In genomic region chr19:30208661-30209060, GRCh38 we compare ENCODE assay signal across 21 cellular contexts.
DNase-seq lines count a peak whose midpoint lies in the region; ATAC-seq and TF ChIP-seq lines count a peak whose summit lies in the region.
"Had no signal": no experiment of that assay in that cellular context is flagged by ENCODE, and none has a peak within 500 bp of the region (broad histone marks: within the 10 kb centered on the region; RNA-seq: fewer than 3 reads in every experiment).

No MANE protein-coding gene starts in this region.

- intact Hi-C loops in cardiac septum (cut with DNase I): no loop called here
- intact Hi-C loops in Right ventricle myocardium inferior (cut with DNase I): no loop called here
- intact Hi-C loops in upper lobe of right lung (cut with DNase I): no loop called here

- TF ChIP-seq CTCF in coronary artery (IDR thresholded peaks at IDR 0.05) (no peak), upper lobe of right lung (IDR thresholded peaks at IDR 0.05) (no peak)

- H3K4me3 ChIP-seq in coronary artery: no peak overlapping the region
- no peak overlapping the region for H3K4me3 ChIP-seq in upper lobe of right lung
- H3K4me3 ChIP-seq: BLaER1 treated with 17β-estradiol and CSF1 and Interleukin-3, amounts not matched to agents 10 nM and 100 nM; GM12878; GM23248 had no signal

- peak; percentile 61 for DNase-seq in cardiac septum (ENCODE audit: low spot score)
- no peak for DNase-seq in Right ventricle myocardium inferior (ENCODE audit: missing footprints)
- peak; percentile 47 for DNase-seq in coronary artery (ENCODE audit: low spot score)
- peak; percentile 44 for DNase-seq in islet precursor cell
- DNase-seq in stimulated activated naive CD4-positive, alpha-beta T cell treated with Interleukin-2 at 50 U/mL for 16 hours (lab: John Stamatoyannopoulos, UW): no peak
- DNase-seq in upper lobe of right lung: no peak
- DNase-seq in NCI-H2081 (lab: John Stamatoyannopoulos, UW): no peak
- DNase-seq: AML-193; BE2C; CD4-positive, alpha-beta T cell; CD8-positive, alpha-beta memory T cell; DMS 273 treated with DMSO at 0.1 percent for 48 hours; DMS79; EL; GDM1; GM23248; H7 had no signal

- no peaks in the 10 kb centered on the region for H3K9me3 ChIP-seq in upper lobe of right lung
- H3K9me3 ChIP-seq: BE2C; BLaER1 treated with 17β-estradiol and CSF1 and Interleukin-3, amounts not matched to agents 10 nM and 100 nM had no signal

- H3K27ac ChIP-seq in coronary artery (no peak overlapping the region), upper lobe of right lung (no peak overlapping the region)
- H3K27ac ChIP-seq: 22Rv1; BLaER1 treated with 17β-estradiol and CSF1 and Interleukin-3, amounts not matched to agents 10 nM and 100 nM; GM23248 had no signal

- ATAC-seq in Right ventricle myocardium inferior (no peak), upper lobe of right lung (no peak)
- ATAC-seq: GM12878, HCT116 had no signal

- H3K27me3 ChIP-seq in upper lobe of right lung: no peaks in the 10 kb centered on the region
- H3K27me3 ChIP-seq: BE2C; BLaER1 treated with 17β-estradiol and CSF1 and Interleukin-3, amounts not matched to agents 10 nM and 100 nM had no signal

- H3K4me1 ChIP-seq in upper lobe of right lung: no peaks in the 10 kb centered on the region
- H3K4me1 ChIP-seq: BLaER1 treated with 17β-estradiol and CSF1 and Interleukin-3, amounts not matched to agents 10 nM and 100 nM had no signal

- H3K36me3 ChIP-seq in upper lobe of right lung: no peaks in the 10 kb centered on the region
- H3K36me3 ChIP-seq: BE2C; BLaER1 treated with 17β-estradiol and CSF1 and Interleukin-3, amounts not matched to agents 10 nM and 100 nM had no signal

Comparison
In these comparisons a context has a peak if more than half of its experiments do, and no peak if none do; other contexts are left out.
1. DNase-seq: peak in cardiac septum (single experiment), coronary artery (single experiment) and islet precursor cell (single experiment); none in Right ventricle myocardium inferior (single experiment), stimulated activated naive CD4-positive, alpha-beta T cell treated with Interleukin-2 at 50 U/mL for 16 hours (single experiment), upper lobe of right lung (single experiment) and NCI-H2081 (0 of 2).